19 cellular contexts compared by ENCODE assay signal in the genomic region with DNA sequence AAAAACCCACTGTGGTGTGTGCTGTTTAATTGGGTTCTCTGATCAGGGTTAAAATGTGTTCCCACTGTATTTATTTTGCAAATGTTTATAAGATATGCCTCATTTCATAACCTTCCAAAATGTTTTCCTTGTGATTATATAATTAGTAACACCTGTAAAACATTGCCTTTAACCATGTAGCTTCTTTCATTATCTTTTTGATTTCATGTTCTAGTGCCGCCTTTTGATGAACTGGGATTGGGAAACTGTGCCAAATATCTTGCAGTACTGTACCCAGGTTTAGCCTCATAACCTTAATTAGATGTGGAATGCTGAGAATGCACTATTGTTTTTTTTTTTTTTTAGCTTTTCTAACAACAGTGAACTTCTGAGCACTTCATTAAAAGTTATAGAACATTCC.
A peak's percentile ranks its signal among the peaks of the same experiment; 100 is the strongest.
DNase-seq lines count a peak whose midpoint lies in the region; ATAC-seq, FAIRE-seq and TF ChIP-seq lines count a peak whose summit lies in the region.
"Had no signal": no experiment of that assay in that cellular context is flagged by ENCODE, and none has a peak within 500 bp of the region (broad histone marks: within the 10 kb centered on the region; RNA-seq: fewer than 3 reads in every experiment).

No MANE protein-coding gene starts in this region.

- TF ChIP-seq CTCF in cardiac muscle cell (IDR thresholded peaks at IDR 0.05; ENCODE audit: low read depth, low read length) (no peak), K562 (IDR thresholded peaks at IDR 0.05 in 2 of 3, conservative IDR thresholded peaks at IDR 0.05 in 1 of 3; ENCODE audit: insufficient read depth in 2 of 3, low read depth in 1 of 3, low read length in 3 of 3) (no peak), hepatocyte (IDR thresholded peaks at IDR 0.05; ENCODE audit: poor library complexity) (no peak), thyroid gland (IDR thresholded peaks at IDR 0.05) (no peak)

- CTCF ChIA-PET in K562 (lab: Yijun Ruan, JAX; ENCODE audit: low intra/inter-chr PET ratio), result no interaction called here

- DNase-seq in cardiac muscle cell (ENCODE audit: low read depth in 1 of 2, low spot score in 1 of 2), result peak in 1 of 2 donors; percentile 54
- DNase-seq in left cardiac atrium, result no peak
- no peak for DNase-seq in K562 (ENCODE audit: extremely low read depth in 1 of 4, low spot score in 3 of 4)
- DNase-seq in hepatocyte (ENCODE audit: low spot score), result no peak
- DNase-seq in thyroid gland, result no peak
- DNase-seq in NCI-H774 (lab: John Stamatoyannopoulos, UW), result no peak
- DNase-seq: 8988T; activated gamma-delta T cell; DMS153; GOT3; MV-4-11; naive thymus-derived CD8-positive, alpha-beta T cell; NCI-H2227 treated with DMSO at 0.1 percent for 48 hours had no signal

- H4K20me1 ChIP-seq in K562 (replicated peaks; ENCODE audit: control insufficient read depth, insufficient read depth, low read length), result no peaks in the 10 kb centered on the region
- H4K20me1 ChIP-seq in hepatocyte (ENCODE audit: insufficient read depth, poor library complexity, severe bottlenecking), result no peaks in the 10 kb centered on the region

- no peak for FAIRE-seq in K562 (lab: Jason Lieb, UNC)
- FAIRE-seq: RCC 7860, TTC549 had no signal

- in situ Hi-C loops in K562 (cut with MboI), result no loop called here

- peak overlapping the region; percentile 88 for H3K27ac ChIP-seq in cardiac muscle cell
- no peak overlapping the region for H3K27ac ChIP-seq in K562 (ENCODE audit: extremely low read depth, low read depth, low read length)
- peak overlapping the region; percentile 41 for H3K27ac ChIP-seq in hepatocyte
- H3K27ac ChIP-seq in thyroid gland, result peak overlapping the region; percentile 20 to 88 (median 82)

- BruUV-seq in K562 (replicated peaks; lab: Mats Ljungman, UMichigan), result no TSS peak

- no peak overlapping the region for H3K4me3 ChIP-seq in cardiac muscle cell
- no peak overlapping the region for H3K4me3 ChIP-seq in K562
- no peak overlapping the region for H3K4me3 ChIP-seq in hepatocyte
- H3K4me3 ChIP-seq in thyroid gland (replicated peaks in 1 of 3), result no peak overlapping the region
- H3K4me3 ChIP-seq: GM12878, tibial nerve had no signal

- no peaks in the 10 kb centered on the region for H3K9me1 ChIP-seq in K562 (ENCODE audit: control insufficient read depth, insufficient read depth, low read length)

- no peak for TF ChIP-seq EP300 in K562 (IDR thresholded peaks at IDR 0.05; ENCODE audit: low read length)

- H3K9ac ChIP-seq in K562 (ENCODE audit: insufficient read depth in 1 of 2, low read depth in 2 of 2, low read length in 2 of 2), result no peak overlapping the region

- POLR2A ChIA-PET in K562 (lab: Yijun Ruan, JAX), result interaction anchor here (0.9 to 1.3 kb wide), 3 partner anchors 8 to 12 kb away, joined by 3 read pairs; no protein-coding TSS in a partner anchor

- peaks cover 7% of the 10 kb centered on the region for H3K36me3 ChIP-seq in cardiac muscle cell
- H3K36me3 ChIP-seq in K562 (ENCODE audit: control insufficient read depth, insufficient read depth, low read length), result no peaks in the 10 kb centered on the region
- no peaks in the 10 kb centered on the region for H3K36me3 ChIP-seq in hepatocyte (replicated peaks; ENCODE audit: insufficient read depth, low read depth)
- H3K36me3 ChIP-seq in thyroid gland, result no peaks in the 10 kb centered on the region

- no peaks in the 10 kb centered on the region for H3K79me2 ChIP-seq in K562 (ENCODE audit: control insufficient read depth, insufficient read depth, low read length)
- H3K79me2 ChIP-seq in hepatocyte, result peaks cover 35% of the 10 kb centered on the region

- TF ChIP-seq POLR2A in K562 (conservative IDR thresholded peaks at IDR 0.05) (no peak), thyroid gland (IDR thresholded peaks at IDR 0.05) (no peak)

- TF ChIP-seq RAD21 in K562 (CRISPR knock-in tag; conservative IDR thresholded peaks at IDR 0.05 in 1 of 2, IDR thresholded peaks at IDR 0.05 in 1 of 2), result no peak

- WGBS in K562 (ENCODE audit: insufficient coverage, low coverage, missing lambda C conversion rate), result 22% methylated on average over 1 of the region's 1 CpG
- WGBS in hepatocyte (ENCODE audit: low lambda C conversion rate, missing lambda C conversion rate), result 60% methylated on average over 1 of the region's 1 CpG
- WGBS in thyroid gland, 2 donors, result 65 to 67% methylated on average over 1 of the region's 1 CpG

- H3K27me3 ChIP-seq in cardiac muscle cell, result no peaks in the 10 kb centered on the region
- H3K27me3 ChIP-seq in K562 (ENCODE audit: control insufficient read depth in 2 of 2, insufficient read depth in 2 of 2, low read length in 2 of 2), result peaks cover 2 to 6% of the 10 kb centered on the region in 2 experiments; a peak in 2 of 5 replicates
- H3K27me3 ChIP-seq in hepatocyte, result no peaks in the 10 kb centered on the region
- no peaks in the 10 kb centered on the region for H3K27me3 ChIP-seq in thyroid gland
- H3K27me3 ChIP-seq: tibial nerve had no signal

- peaks cover 41% of the 10 kb centered on the region for H3K4me1 ChIP-seq in cardiac muscle cell (ENCODE audit: low read depth)
- H3K4me1 ChIP-seq in K562 (replicated peaks in 1 of 2; ENCODE audit: control insufficient read depth in 2 of 2, insufficient read depth in 2 of 2, low read length in 2 of 2), result peaks cover 4 to 7% of the 10 kb centered on the region in 2 experiments
- peaks cover 32% of the 10 kb centered on the region for H3K4me1 ChIP-seq in hepatocyte (ENCODE audit: insufficient read depth)
- peaks cover 52 to 64% of the 10 kb centered on the region in 2 donors for H3K4me1 ChIP-seq in thyroid gland

- no peaks in the 10 kb centered on the region for H3K9me3 ChIP-seq in cardiac muscle cell (ENCODE audit: low read depth)
- no peaks in the 10 kb centered on the region for H3K9me3 ChIP-seq in K562 (replicated peaks; ENCODE audit: control insufficient read depth, insufficient read depth, low read depth, low read length)
- no peaks in the 10 kb centered on the region for H3K9me3 ChIP-seq in hepatocyte (ENCODE audit: low read depth)
- H3K9me3 ChIP-seq in thyroid gland, result no peaks in the 10 kb centered on the region
- H3K9me3 ChIP-seq: tibial nerve had no signal

- H3K9me2 ChIP-seq in hepatocyte (replicated peaks; ENCODE audit: insufficient read depth), result no peaks in the 10 kb centered on the region

- H3K4me2 ChIP-seq in K562 (ENCODE audit: insufficient read depth, low read length) (no peak overlapping the region), hepatocyte (peak overlapping the region; percentile 20)

- ATAC-seq in left cardiac atrium (no peak), K562 (no peak), GM19351 (IDR thresholded peaks at IDR 0.05; ENCODE audit: unreplicated experiment) (no peak), HG03097 (IDR thresholded peaks at IDR 0.05; ENCODE audit: low FRiP score, unreplicated experiment) (no peak)
- ATAC-seq: naive thymus-derived CD8-positive, alpha-beta T cell had no signal

- intact Hi-C loops in left cardiac atrium (cut with DNase I) (no loop called here), K562 (cut with micrococcal nuclease) (no loop called here), thyroid gland (cut with DNase I) (no loop called here)

- H2AFZ ChIP-seq in K562 (ENCODE audit: low read depth, low read length) (no peak overlapping the region), hepatocyte (no peak overlapping the region)

TF ChIP-seq in K562, 482 proteins besides CTCF, POLR2A, EP300 and RAD21:
- TF ChIP-seq ZNF316 (IDR thresholded peaks at IDR 0.05), result peak; percentile 22; the same call in 1 of the 2 replicates
- no peak for TF ChIP-seq HDAC3 (IDR thresholded peaks at IDR 0.05; ENCODE audit: borderline replicate concordance, partially characterized antibody)
